ENCODE assay signal across 7 cellular contexts in the genomic region with DNA sequence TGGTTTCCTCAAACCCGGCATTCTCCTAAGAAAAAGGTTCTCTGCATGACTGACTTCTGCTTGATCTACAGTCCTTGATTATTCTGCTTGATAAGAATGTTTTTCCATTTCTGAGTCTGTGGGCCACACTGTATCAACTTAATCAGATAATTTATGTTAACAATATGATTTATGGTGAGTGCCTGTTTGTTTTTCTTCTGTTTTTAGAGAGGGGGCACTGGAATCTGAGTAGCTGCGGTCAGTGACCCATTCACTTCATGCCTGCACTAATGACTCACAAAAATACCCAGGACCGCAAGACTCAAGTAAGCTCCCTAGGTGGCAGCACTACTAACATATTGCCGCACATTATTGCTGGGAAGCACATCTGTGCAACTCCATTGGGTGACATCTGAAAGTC.
A peak's percentile ranks its signal among the peaks of the same experiment; 100 is the strongest.
DNase-seq lines count a peak whose midpoint lies in the region; ATAC-seq and TF ChIP-seq lines count a peak whose summit lies in the region.

No MANE protein-coding gene starts in this region.

- H3K4me1 Mint-ChIP-seq in CD8-positive, alpha-beta memory T cell = no peaks in the 10 kb centered on the region

- H3K4me1 ChIP-seq in Panc1 (ENCODE audit: control insufficient read depth, insufficient read depth, low read length) = no peaks in the 10 kb centered on the region
- no peaks in the 10 kb centered on the region for H3K4me1 ChIP-seq in CD8-positive, alpha-beta memory T cell (ENCODE audit: insufficient read depth, low read length)
- no peaks in the 10 kb centered on the region for H3K4me1 ChIP-seq in heart right ventricle

- peaks cover 0 to 27% (median 3%) of the 10 kb centered on the region in 5 donors for H3K9me3 Mint-ChIP-seq in CD8-positive, alpha-beta memory T cell

- no peak overlapping the region for H3K4me3 Mint-ChIP-seq in CD8-positive, alpha-beta memory T cell

- no peak overlapping the region for H3K27ac Mint-ChIP-seq in CD8-positive, alpha-beta memory T cell

- H3K27me3 ChIP-seq in Panc1 (ENCODE audit: control insufficient read depth, insufficient read depth, low read length) = no peaks in the 10 kb centered on the region
- no peaks in the 10 kb centered on the region for H3K27me3 ChIP-seq in CD8-positive, alpha-beta memory T cell (ENCODE audit: insufficient read depth, low read length, poor library complexity, severe bottlenecking)
- no peaks in the 10 kb centered on the region for H3K27me3 ChIP-seq in heart right ventricle

- no peak overlapping the region for H3K4me3 ChIP-seq in Panc1 (ENCODE audit: low read depth in 2 of 2, low read length in 2 of 2)
- no peak overlapping the region for H3K4me3 ChIP-seq in CD8-positive, alpha-beta memory T cell (ENCODE audit: low read length)
- no peak overlapping the region for H3K4me3 ChIP-seq in coronary artery
- H3K4me3 ChIP-seq in heart right ventricle = no peak overlapping the region

- in situ Hi-C loops in Panc1 (cut with HindIII; ENCODE audit: low pct_unique_long_range_greater_than_20kb, low sequenced_read_pairs) = no loop called here

- H3K9me3 ChIP-seq in Panc1 (ENCODE audit: control insufficient read depth, insufficient read depth, low read depth, low read length) (no peaks in the 10 kb centered on the region), heart right ventricle (peaks cover 0 to 12% (median 0%) of the 10 kb centered on the region in 11 donors)
- H3K9me3 ChIP-seq in CD8-positive, alpha-beta memory T cell (ENCODE audit: low read length) = no peaks in the 10 kb centered on the region

- intact Hi-C loops in Panc1 (cut with micrococcal nuclease; ENCODE audit: unreplicated experiment) = no loop called here
- intact Hi-C loops in heart right ventricle (cut with DNase I) = no loop called here

- peak; percentile 21; the same call in 1 of the 2 replicates for TF ChIP-seq CTCF in Panc1 (IDR thresholded peaks at IDR 0.05)
- TF ChIP-seq CTCF in coronary artery (IDR thresholded peaks at IDR 0.05) = no peak
- peak in 1 of 9 donors; percentile 7 for TF ChIP-seq CTCF in heart right ventricle (IDR thresholded peaks at IDR 0.05)

- POLR2A ChIA-PET in Panc1 (lab: Charles Lee) = no interaction called here
- POLR2A ChIA-PET in CD8-positive, alpha-beta memory T cell (lab: Charles Lee) = no interaction called here

- H3K27ac ChIP-seq in Panc1 (ENCODE audit: low read length) (no peak overlapping the region), coronary artery (no peak overlapping the region), heart right ventricle (no peak overlapping the region)
- no peak overlapping the region for H3K27ac ChIP-seq in CD8-positive, alpha-beta memory T cell (ENCODE audit: low read depth, low read length)

- peak; percentile 78 for ATAC-seq in GM18873 (IDR thresholded peaks at IDR 0.05; ENCODE audit: low FRiP score, unreplicated experiment)
- ATAC-seq in HG02970 (IDR thresholded peaks at IDR 0.05; ENCODE audit: low FRiP score, unreplicated experiment) = peak; percentile 82
- ATAC-seq in Panc1 = no peak
- ATAC-seq in heart right ventricle = no peak

- peaks cover 0 to 1% of the 10 kb centered on the region in 2 donors for H3K27me3 Mint-ChIP-seq in CD8-positive, alpha-beta memory T cell

- CTCF ChIA-PET in Panc1 (lab: Charles Lee) = no interaction called here
- CTCF ChIA-PET in CD8-positive, alpha-beta memory T cell (lab: Charles Lee) = no interaction called here

- DNase-seq in Panc1 (ENCODE audit: low read depth, low spot score) (no peak), left kidney (ENCODE audit: low read depth, low spot score) (peak; percentile 56), coronary artery (ENCODE audit: low spot score) (no peak), heart right ventricle (no peak)
- no peak for DNase-seq in CD8-positive, alpha-beta memory T cell

- H3K36me3 ChIP-seq in Panc1 (ENCODE audit: control insufficient read depth, insufficient read depth, low read length) (no peaks in the 10 kb centered on the region), heart right ventricle (no peaks in the 10 kb centered on the region)
- no peaks in the 10 kb centered on the region for H3K36me3 ChIP-seq in CD8-positive, alpha-beta memory T cell (ENCODE audit: insufficient read depth, low read length)

- BruUV-seq in Panc1 (replicated peaks; lab: Mats Ljungman, UMichigan) = no TSS peak

- H3K36me3 Mint-ChIP-seq in CD8-positive, alpha-beta memory T cell = no peaks in the 10 kb centered on the region

- 52 to 76% methylated on average over 4 of the region's 4 CpGs for WGBS in heart right ventricle, 2 donors

Comparison
In these comparisons a context has a peak if more than half of its experiments do, and no peak if none do; other contexts are left out.
1. ATAC-seq: peak in GM18873 (single experiment) and HG02970 (single experiment); none in Panc1 (single experiment) and heart right ventricle (0 of 8).